8 cellular contexts compared by ENCODE assay signal in genomic region chrX:13689519-13690211, GRCh38. TPM values are rescaled to one million over a fixed set of nuclear protein-coding genes. Genes with fewer than 3 reads are reported as not detected.
DNase-seq lines count a peak whose midpoint lies in the region; TF ChIP-seq lines count a peak whose summit lies in the region.

No MANE protein-coding gene starts in this region.

- in situ Hi-C loops in brain microvascular endothelial cell (cut with HindIII; ENCODE audit: low pct_ligation_motif_present, low sequenced_read_pairs) (no loop called here), ACHN (cut with HindIII; ENCODE audit: low pct_ligation_motif_present, low pct_unique_long_range_greater_than_20kb, low sequenced_read_pairs) (no loop called here)

- peak overlapping the region; percentile 95 for H3K27ac ChIP-seq in brain microvascular endothelial cell
- peak overlapping the region; percentile 87 to 95 for H3K27ac ChIP-seq in liver (ENCODE audit: low read depth in 1 of 2, low read length in 2 of 2)
- peak overlapping the region; percentile 92 to 98 (median 96) for H3K27ac ChIP-seq in tibial nerve

- H3K9me3 ChIP-seq in liver (ENCODE audit: control insufficient read depth in 4 of 4, low read length in 3 of 4) (no peaks in the 10 kb centered on the region), tibial nerve (no peaks in the 10 kb centered on the region)

- no peak for TF ChIP-seq RAD21 in liver (IDR thresholded peaks at IDR 0.05)

- WGBS in liver: under 1% methylated on average over 26 of the region's 26 CpGs
- WGBS in tibial nerve, 2 donors: 0 to 5% methylated on average over 24 to 26 of the region's 26 CpGs

- no peak for TF ChIP-seq EP300 in tibial nerve (IDR thresholded peaks at IDR 0.05)

- no peak for TF ChIP-seq CTCF in brain microvascular endothelial cell (IDR thresholded peaks at IDR 0.05; ENCODE audit: low read depth, low read length, missing control alignments)
- TF ChIP-seq CTCF in liver (IDR thresholded peaks at IDR 0.05; ENCODE audit: low read depth, low read length, missing input control): no peak
- no peak for TF ChIP-seq CTCF in tibial nerve (IDR thresholded peaks at IDR 0.05)

- H3K27me3 ChIP-seq in brain microvascular endothelial cell (replicated peaks) (peaks cover 3% of the 10 kb centered on the region), liver (ENCODE audit: control insufficient read depth in 4 of 4, insufficient read depth in 4 of 4, low read length in 3 of 4) (no peaks in the 10 kb centered on the region), tibial nerve (peaks cover 0 to 5% of the 10 kb centered on the region in 2 donors)

- no peak for TF ChIP-seq POLR2A in tibial nerve (IDR thresholded peaks at IDR 0.05)

- H3K4me1 ChIP-seq in liver (ENCODE audit: control insufficient read depth in 4 of 4, insufficient read depth in 4 of 4, low read length in 3 of 4): peaks cover 7 to 19% (median 14%) of the 10 kb centered on the region in 4 donors
- H3K4me1 ChIP-seq in tibial nerve: peaks cover 0 to 32% (median 24%) of the 10 kb centered on the region in 4 donors

- H3K36me3 ChIP-seq in brain microvascular endothelial cell (replicated peaks): no peaks in the 10 kb centered on the region
- H3K36me3 ChIP-seq in liver (ENCODE audit: control insufficient read depth in 4 of 4, insufficient read depth in 3 of 4, low read depth in 1 of 4, low read length in 3 of 4): no peaks in the 10 kb centered on the region
- no peaks in the 10 kb centered on the region for H3K36me3 ChIP-seq in tibial nerve

- DNase-seq in DMS 273 (lab: John Stamatoyannopoulos, UW; ENCODE audit: unreplicated experiment): peak; percentile 61
- DNase-seq in DMS 273 treated with DMSO at 0.1 percent for 48 hours (lab: John Stamatoyannopoulos, UW): no peak
- DNase-seq in M059J (ENCODE audit: low read depth): peak; percentile 40
- peak; percentile 10 for DNase-seq in brain microvascular endothelial cell
- DNase-seq in tibial nerve (ENCODE audit: low spot score in 2 of 2): no peak
- no peak for DNase-seq in NCI-H2107 (lab: John Stamatoyannopoulos, UW)
- no peak for DNase-seq in ACHN

- peak overlapping the region; percentile 45 to 64 for H3K9ac ChIP-seq in liver (ENCODE audit: low read depth in 1 of 2, low read length in 2 of 2)

- H3K4me3 ChIP-seq in brain microvascular endothelial cell (ENCODE audit: low read depth, low read length): peak overlapping the region; percentile 79
- peak overlapping the region; percentile 70 to 84 (median 71) for H3K4me3 ChIP-seq in liver (ENCODE audit: low read depth in 1 of 3, low read length in 3 of 3)
- H3K4me3 ChIP-seq in tibial nerve: peak overlapping the region; percentile 80 to 87 (median 84)

TF ChIP-seq in liver, 16 proteins besides CTCF, POLR2A, EP300 and RAD21:
- TF ChIP-seq HNF4A (conservative IDR thresholded peaks at IDR 0.05): peak in 1 of 2 donors; percentile 8
- TF ChIP-seq YY1 (IDR thresholded peaks at IDR 0.05): peak; percentile 11
- TF ChIP-seq, protein P1, sequence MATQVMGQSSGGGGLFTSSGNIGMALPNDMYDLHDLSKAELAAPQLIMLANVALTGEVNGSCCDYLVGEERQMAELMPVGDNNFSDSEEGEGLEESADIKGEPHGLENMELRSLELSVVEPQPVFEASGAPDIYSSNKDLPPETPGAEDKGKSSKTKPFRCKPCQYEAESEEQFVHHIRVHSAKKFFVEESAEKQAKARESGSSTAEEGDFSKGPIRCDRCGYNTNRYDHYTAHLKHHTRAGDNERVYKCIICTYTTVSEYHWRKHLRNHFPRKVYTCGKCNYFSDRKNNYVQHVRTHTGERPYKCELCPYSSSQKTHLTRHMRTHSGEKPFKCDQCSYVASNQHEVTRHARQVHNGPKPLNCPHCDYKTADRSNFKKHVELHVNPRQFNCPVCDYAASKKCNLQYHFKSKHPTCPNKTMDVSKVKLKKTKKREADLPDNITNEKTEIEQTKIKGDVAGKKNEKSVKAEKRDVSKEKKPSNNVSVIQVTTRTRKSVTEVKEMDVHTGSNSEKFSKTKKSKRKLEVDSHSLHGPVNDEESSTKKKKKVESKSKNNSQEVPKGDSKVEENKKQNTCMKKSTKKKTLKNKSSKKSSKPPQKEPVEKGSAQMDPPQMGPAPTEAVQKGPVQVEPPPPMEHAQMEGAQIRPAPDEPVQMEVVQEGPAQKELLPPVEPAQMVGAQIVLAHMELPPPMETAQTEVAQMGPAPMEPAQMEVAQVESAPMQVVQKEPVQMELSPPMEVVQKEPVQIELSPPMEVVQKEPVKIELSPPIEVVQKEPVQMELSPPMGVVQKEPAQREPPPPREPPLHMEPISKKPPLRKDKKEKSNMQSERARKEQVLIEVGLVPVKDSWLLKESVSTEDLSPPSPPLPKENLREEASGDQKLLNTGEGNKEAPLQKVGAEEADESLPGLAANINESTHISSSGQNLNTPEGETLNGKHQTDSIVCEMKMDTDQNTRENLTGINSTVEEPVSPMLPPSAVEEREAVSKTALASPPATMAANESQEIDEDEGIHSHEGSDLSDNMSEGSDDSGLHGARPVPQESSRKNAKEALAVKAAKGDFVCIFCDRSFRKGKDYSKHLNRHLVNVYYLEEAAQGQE (IDR thresholded peaks at IDR 0.05): no peak

RNA-seq across cellular contexts. Expression of gene RAB9A, which starts 0.7 kb away (rescaled TPM):
- 37.4 and 38.9 TPM in 2 replicates for total RNA-seq in M059J (2014; rRNA removed; shearing (Covaris generic))
- total RNA-seq in liver (10 to 100 TPM in 1 of 2 donors, 1 to 10 TPM in 1; 9.0 to 12.2 TPM), tibial nerve (10 to 100 TPM; 20.1 to 69.5 (median 24.9) TPM)
- 10 to 100 TPM; 11.8 to 22.9 TPM for polyA plus RNA-seq in liver

RNA-seq across cellular contexts. Expression of gene TCEANC, which starts 36.7 kb away (rescaled TPM):
- total RNA-seq in M059J (2014; rRNA removed; shearing (Covaris generic)): 1.4 and 5.1 TPM in 2 replicates
- total RNA-seq in liver (1 to 10 TPM; 5.7 to 7.7 TPM), tibial nerve (1 to 10 TPM; 2.9 to 6.1 (median 5.0) TPM)
- polyA plus RNA-seq in liver: 1 to 10 TPM in 1 of 2 donors, under 1 TPM in 1; 0.73 to 1.5 TPM

RNA-seq across cellular contexts. Expression of gene TRAPPC2, which starts 44.8 kb away (rescaled TPM):
- total RNA-seq in M059J (2014; rRNA removed; shearing (Covaris generic)): 21.9 and 22.0 TPM in 2 replicates
- 10 to 100 TPM in 1 of 2 donors, 1 to 10 TPM in 1; 9.1 to 12.3 TPM for total RNA-seq in liver
- 1 to 10 TPM; 3.1 to 8.4 TPM for polyA plus RNA-seq in liver
- 10 to 100 TPM in 3 of 4 donors, 1 to 10 TPM in 1; 9.0 to 13.8 (median 11.6) TPM for total RNA-seq in tibial nerve

RNA-seq across cellular contexts. Expression of gene OFD1, which starts 44.9 kb away (rescaled TPM):
- total RNA-seq in M059J (2014; rRNA removed; shearing (Covaris generic)): 7.2 and 12.9 TPM in 2 replicates
- total RNA-seq in liver: 10 to 100 TPM in 1 of 2 donors, 1 to 10 TPM in 1; 9.0 to 10.1 TPM
- 10 to 100 TPM in 1 of 2 donors, 1 to 10 TPM in 1; 2.9 to 15.7 TPM for polyA plus RNA-seq in liver
- 10 to 100 TPM; 14.7 to 38.1 (median 31.3) TPM for total RNA-seq in tibial nerve

Comparison
In these comparisons a context has a peak if more than half of its experiments do, and no peak if none do; other contexts are left out.
1. DNase-seq: peak in DMS 273 (single experiment), M059J (single experiment) and brain microvascular endothelial cell (single experiment); none in DMS 273 treated with DMSO at 0.1 percent for 48 hours (single experiment), tibial nerve (0 of 2), NCI-H2107 (single experiment) and ACHN (single experiment).
2. Peak in every context shown above with its lines, with median percentiles within 50 percentile points of each other: H3K27ac ChIP-seq and H3K4me3 ChIP-seq.